Comparison of ENCODE assay signal across 12 cellular contexts in the genomic region with DNA sequence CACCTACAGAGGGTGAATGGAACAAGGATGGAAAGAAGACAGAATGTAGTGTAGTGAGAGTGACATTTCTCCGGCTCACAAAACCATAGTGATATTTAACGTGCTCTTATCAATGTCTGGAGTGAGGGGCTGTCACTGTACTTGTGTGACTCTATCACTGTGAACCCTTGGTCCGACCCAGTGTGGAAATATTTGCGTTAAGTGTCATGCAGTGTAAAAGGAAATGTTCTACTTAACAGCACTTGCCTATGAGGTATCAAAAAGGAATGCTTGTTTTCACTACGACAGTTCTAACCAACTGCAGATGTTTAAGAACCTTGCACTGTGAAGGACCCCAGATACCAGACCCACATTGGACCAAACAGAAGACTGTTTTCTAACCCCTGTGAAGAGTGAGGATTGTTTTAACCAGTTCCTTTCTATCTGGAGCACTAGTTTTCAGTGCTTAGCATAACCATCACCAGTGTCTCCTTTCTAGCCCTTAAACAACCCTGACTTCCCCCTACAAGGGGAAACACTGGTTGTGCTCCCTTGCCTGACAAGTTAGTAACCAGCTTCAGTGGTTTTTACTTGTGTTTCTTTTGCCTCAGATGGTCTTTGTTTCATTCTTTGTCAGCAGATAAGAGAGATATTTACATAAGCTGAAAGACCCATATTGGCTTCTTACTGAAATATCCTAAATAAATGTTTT.
DNase-seq lines count a peak whose midpoint lies in the region; ATAC-seq, FAIRE-seq and TF ChIP-seq lines count a peak whose summit lies in the region.
"Had no signal": no experiment of that assay in that cellular context is flagged by ENCODE, and none has a peak within 500 bp of the region (broad histone marks: within the 10 kb centered on the region; RNA-seq: fewer than 3 reads in every experiment).

No MANE protein-coding gene starts in this region.

- peaks cover 29% of the 10 kb centered on the region for H3K79me2 ChIP-seq in osteoblast (ENCODE audit: insufficient read depth, low read length)

- H3K4me3 ChIP-seq in GM12865 (ENCODE audit: low read depth, low read length) (no peak overlapping the region), choroid plexus epithelial cell (ENCODE audit: low read depth, low read length) (peak overlapping the region; percentile 48), osteoblast (ENCODE audit: insufficient read depth, low read length) (peak overlapping the region; percentile 51), small intestine (ENCODE audit: low read depth in 1 of 2, low read length in 2 of 2) (no peak overlapping the region)
- H3K4me3 ChIP-seq: SK-N-MC, tibial nerve had no signal

- H3K27me3 ChIP-seq in osteoblast (ENCODE audit: insufficient read depth, low read length) (no peaks in the 10 kb centered on the region), small intestine (ENCODE audit: control insufficient read depth in 2 of 2, insufficient read depth in 2 of 2, low read length in 2 of 2) (no peaks in the 10 kb centered on the region)
- H3K27me3 ChIP-seq: tibial nerve had no signal

- peaks cover 27% of the 10 kb centered on the region for H3K36me3 ChIP-seq in osteoblast (ENCODE audit: insufficient read depth, low read length)
- H3K36me3 ChIP-seq in small intestine (ENCODE audit: control insufficient read depth in 2 of 2, insufficient read depth in 2 of 2, low read length in 2 of 2): no peaks in the 10 kb centered on the region

- peak; percentile 49 for DNase-seq in GM12865 (ENCODE audit: low read depth)
- DNase-seq in HS-27A (ENCODE audit: low read depth): peak; percentile 98
- DNase-seq in choroid plexus epithelial cell (ENCODE audit: low read depth): peak; percentile 99
- peak; percentile 68 for DNase-seq in osteoblast (ENCODE audit: insufficient read length, low spot score, missing footprints)
- DNase-seq in SHP77 treated with DMSO at 0.1 percent for 48 hours (lab: John Stamatoyannopoulos, UW): no peak
- DNase-seq in small intestine: no peak
- DNase-seq in T-helper 2 cell treated with Interferon-gamma antibody and Interleukin-4, amounts not matched to agents 5 μg/mL and 100 μg/mL, for 36 hours (ENCODE audit: low spot score): no peak
- DNase-seq: NCI-H1436 treated with DMSO at 0.1 percent for 48 hours had no signal

- no peak overlapping the region for H3K4me3 Mint-ChIP-seq in T-helper 2 cell treated with Interferon-gamma antibody and Interleukin-4, amounts not matched to agents 5 μg/mL and 100 μg/mL, for 36 hours
- H3K4me3 Mint-ChIP-seq: memory B cell had no signal

- peak overlapping the region; percentile 78 for H3K4me2 ChIP-seq in osteoblast (ENCODE audit: insufficient read depth, low read length)

- H3K9me3 ChIP-seq in osteoblast (ENCODE audit: low read depth, low read length) (no peaks in the 10 kb centered on the region), small intestine (ENCODE audit: control insufficient read depth, low read depth) (no peaks in the 10 kb centered on the region)
- H3K9me3 ChIP-seq: tibial nerve had no signal

- no peaks in the 10 kb centered on the region for H4K20me1 ChIP-seq in osteoblast (ENCODE audit: insufficient read depth, low read length)

- no peak for ATAC-seq in GM19397 (IDR thresholded peaks at IDR 0.05; ENCODE audit: unreplicated experiment)

- no peaks in the 10 kb centered on the region for H3K36me3 Mint-ChIP-seq in T-helper 2 cell treated with Interferon-gamma antibody and Interleukin-4, amounts not matched to agents 5 μg/mL and 100 μg/mL, for 36 hours (ENCODE audit: low read depth)
- H3K36me3 Mint-ChIP-seq: memory B cell had no signal

- peaks cover 9% of the 10 kb centered on the region for H3K4me1 Mint-ChIP-seq in T-helper 2 cell treated with Interferon-gamma antibody and Interleukin-4, amounts not matched to agents 5 μg/mL and 100 μg/mL, for 36 hours (ENCODE audit: low read depth)
- H3K4me1 Mint-ChIP-seq: memory B cell had no signal

- peaks cover 40% of the 10 kb centered on the region for H3K4me1 ChIP-seq in osteoblast (ENCODE audit: insufficient read depth, low read length)
- no peaks in the 10 kb centered on the region for H3K4me1 ChIP-seq in small intestine (ENCODE audit: control insufficient read depth in 2 of 2, insufficient read depth in 1 of 2, low read depth in 1 of 2, low read length in 1 of 2)

- no peak overlapping the region for H2AFZ ChIP-seq in osteoblast (ENCODE audit: low read length)

- H3K9me3 Mint-ChIP-seq in T-helper 2 cell treated with Interferon-gamma antibody and Interleukin-4, amounts not matched to agents 5 μg/mL and 100 μg/mL, for 36 hours: no peaks in the 10 kb centered on the region
- H3K9me3 Mint-ChIP-seq: memory B cell had no signal

- H3K27ac ChIP-seq in osteoblast (ENCODE audit: low read depth, low read length) (peak overlapping the region; percentile 86), small intestine (ENCODE audit: low read depth in 1 of 2, low read length in 1 of 2) (no peak overlapping the region)
- H3K27ac ChIP-seq: SK-N-MC, tibial nerve had no signal

- no peak overlapping the region for H3K27ac Mint-ChIP-seq in T-helper 2 cell treated with Interferon-gamma antibody and Interleukin-4, amounts not matched to agents 5 μg/mL and 100 μg/mL, for 36 hours
- H3K27ac Mint-ChIP-seq: memory B cell had no signal

- H3K27me3 Mint-ChIP-seq in T-helper 2 cell treated with Interferon-gamma antibody and Interleukin-4, amounts not matched to agents 5 μg/mL and 100 μg/mL, for 36 hours (ENCODE audit: low read depth): peaks cover 30% of the 10 kb centered on the region

- FAIRE-seq in small intestine (lab: Jason Lieb, UNC): no peak

- TF ChIP-seq CTCF in GM12865 (IDR thresholded peaks at IDR 0.05; ENCODE audit: insufficient read depth, low read depth, low read length, missing control alignments): no peak
- no peak for TF ChIP-seq CTCF in choroid plexus epithelial cell (conservative IDR thresholded peaks at IDR 0.05; ENCODE audit: low read depth, low read length)
- no peak for TF ChIP-seq CTCF in osteoblast (IDR thresholded peaks at IDR 0.05; ENCODE audit: extremely low read depth, low read depth, low read length)

- WGBS in small intestine, 3 donors: 59 to 73% (median 63%) methylated on average over 5 of the region's 5 CpGs

Comparison
In these comparisons a context has a peak if more than half of its experiments do, and no peak if none do; other contexts are left out.
1. DNase-seq: peak in GM12865 (single experiment), HS-27A (single experiment), choroid plexus epithelial cell (single experiment) and osteoblast (single experiment); none in SHP77 treated with DMSO at 0.1 percent for 48 hours (single experiment), small intestine (single experiment) and T-helper 2 cell treated with Interferon-gamma antibody and Interleukin-4, amounts not matched to agents 5 μg/mL and 100 μg/mL, for 36 hours (single experiment).
2. H3K4me3 ChIP-seq: peak in choroid plexus epithelial cell (single experiment) and osteoblast (single experiment); none in GM12865 (single experiment) and small intestine (0 of 2).